10 cellular contexts compared by ENCODE assay signal in genomic region chr18:79624356-79624961, GRCh38. TPM values are rescaled to one million over a fixed set of nuclear protein-coding genes. Genes with fewer than 3 reads are reported as not detected.
DNase-seq lines count a peak whose midpoint lies in the region; ATAC-seq, FAIRE-seq and TF ChIP-seq lines count a peak whose summit lies in the region.
"Had no signal": no experiment of that assay in that cellular context is flagged by ENCODE, and none has a peak within 500 bp of the region (broad histone marks: within the 10 kb centered on the region; RNA-seq: fewer than 3 reads in every experiment).

No MANE protein-coding gene starts in this region.

- no peak for FAIRE-seq in HepG2 (lab: Jason Lieb, UNC)

- H3K9me3 ChIP-seq in HepG2 (ENCODE audit: low read length): no peaks in the 10 kb centered on the region

- peaks cover 8 to 69% of the 10 kb centered on the region in 2 experiments for H3K27me3 ChIP-seq in HepG2 (ENCODE audit: control insufficient read depth in 1 of 2, insufficient read depth in 2 of 2, low read length in 2 of 2)

- no peaks in the 10 kb centered on the region for H3K79me2 ChIP-seq in HepG2 (ENCODE audit: insufficient read depth, low read length)

- CTCF ChIA-PET in HepG2 (lab: Yijun Ruan, JAX; ENCODE audit: low intra/inter-chr PET ratio, low total read pairs): no interaction called here

- no peaks in the 10 kb centered on the region for H3K4me1 ChIP-seq in HepG2 (ENCODE audit: insufficient read depth, low read length)

- no peak overlapping the region for H3K27ac ChIP-seq in HepG2 (ENCODE audit: extremely low read length, insufficient read depth, low read length)

- in situ Hi-C loops in HepG2 (cut with HindIII; ENCODE audit: extremely low pct_ligation_motif_present, low pct_unique_long_range_greater_than_20kb): no loop called here

- H3K4me2 ChIP-seq in HepG2 (ENCODE audit: low read depth, low read length): no peak overlapping the region

- H3K9ac ChIP-seq in HepG2 (ENCODE audit: insufficient read depth, low read depth, low read length): no peak overlapping the region

- no peak overlapping the region for H2AFZ ChIP-seq in HepG2 (ENCODE audit: low read length)

- H4K20me1 ChIP-seq in HepG2 (ENCODE audit: insufficient read depth, low read length): no peaks in the 10 kb centered on the region

- TF ChIP-seq CTCF in HepG2 (CRISPR knock-in tag; IDR thresholded peaks at IDR 0.05): no peak

- TF ChIP-seq EP300 in Ishikawa (IDR thresholded peaks at IDR 0.05; ENCODE audit: borderline replicate concordance) (no peak), HepG2 (IDR thresholded peaks at IDR 0.05; ENCODE audit: low read depth in 2 of 2, low read length in 2 of 2) (no peak), HepG2 (CRISPR knock-in tag; IDR thresholded peaks at IDR 0.05; ENCODE audit: borderline replicate concordance) (no peak)

- peak; percentile 71 for DNase-seq in mesenteric fat pad (ENCODE audit: low spot score)
- no peak for DNase-seq in HepG2 (ENCODE audit: low spot score)
- no peak for DNase-seq in hepatic stellate cell (ENCODE audit: low spot score)
- DNase-seq in OCI-M2 (lab: John Stamatoyannopoulos, UW; ENCODE audit: unreplicated experiment): no peak
- DNase-seq in germinal center (ENCODE audit: low spot score): no peak
- DNase-seq: NCI-H524, T-helper 17 cell had no signal

- intact Hi-C loops in HepG2 (cut with micrococcal nuclease; ENCODE audit: unreplicated experiment): no loop called here

- TF ChIP-seq RAD21 in Ishikawa (IDR thresholded peaks at IDR 0.05; ENCODE audit: low read depth) (no peak), HepG2 (CRISPR knock-in tag; IDR thresholded peaks at IDR 0.05) (no peak)

- no peak for TF ChIP-seq POLR2A in HepG2 (IDR thresholded peaks at IDR 0.05; ENCODE audit: insufficient read depth in 1 of 2, low read depth in 2 of 2, low read length in 2 of 2)

- ATAC-seq in GM18519 (IDR thresholded peaks at IDR 0.05; ENCODE audit: low FRiP score, unreplicated experiment) (peak; percentile 12), GM21526 (IDR thresholded peaks at IDR 0.05; ENCODE audit: low FRiP score, unreplicated experiment) (peak; percentile 24), HepG2 (no peak)

- POLR2A ChIA-PET in HepG2 (lab: Yijun Ruan, JAX): no interaction called here

- BruUV-seq in HepG2 (replicated peaks; lab: Mats Ljungman, UMichigan): no TSS peak

- WGBS in HepG2 (ENCODE audit: low lambda C conversion rate): 54% methylated on average over 5 of the region's 5 CpGs

- no peaks in the 10 kb centered on the region for H3K36me3 ChIP-seq in HepG2 (replicated peaks in 1 of 2; ENCODE audit: control insufficient read depth in 1 of 2, insufficient read depth in 2 of 2, low read length in 2 of 2)

- H3K4me3 ChIP-seq in HepG2 (replicated peaks in 1 of 3; ENCODE audit: insufficient read depth in 1 of 3, low read depth in 2 of 3, low read length in 3 of 3): no peak overlapping the region

TF ChIP-seq in Ishikawa, 13 proteins besides CTCF, POLR2A, EP300 and RAD21:
- 0 out of 2 replicates have a peak, but pooled peaks have one; percentile 31 for TF ChIP-seq USF1 (IDR thresholded peaks at IDR 0.05)
- no peak for TF ChIP-seq TCF12 (IDR thresholded peaks at IDR 0.05; ENCODE audit: low read depth)

TF ChIP-seq in HepG2, 621 proteins besides CTCF, POLR2A, EP300 and RAD21:
- TF ChIP-seq ZNF570 (CRISPR knock-in tag; IDR thresholded peaks at IDR 0.05; ENCODE audit: borderline replicate concordance) (no peak), ARNT (IDR thresholded peaks at IDR 0.05) (no peak), ATF6 (CRISPR knock-in tag; conservative IDR thresholded peaks at IDR 0.05) (no peak), IRF2 (CRISPR knock-in tag; IDR thresholded peaks at IDR 0.05) (no peak)
- TF ChIP-seq, protein P1, sequence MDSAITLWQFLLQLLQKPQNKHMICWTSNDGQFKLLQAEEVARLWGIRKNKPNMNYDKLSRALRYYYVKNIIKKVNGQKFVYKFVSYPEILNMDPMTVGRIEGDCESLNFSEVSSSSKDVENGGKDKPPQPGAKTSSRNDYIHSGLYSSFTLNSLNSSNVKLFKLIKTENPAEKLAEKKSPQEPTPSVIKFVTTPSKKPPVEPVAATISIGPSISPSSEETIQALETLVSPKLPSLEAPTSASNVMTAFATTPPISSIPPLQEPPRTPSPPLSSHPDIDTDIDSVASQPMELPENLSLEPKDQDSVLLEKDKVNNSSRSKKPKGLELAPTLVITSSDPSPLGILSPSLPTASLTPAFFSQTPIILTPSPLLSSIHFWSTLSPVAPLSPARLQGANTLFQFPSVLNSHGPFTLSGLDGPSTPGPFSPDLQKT (CRISPR knock-in tag; IDR thresholded peaks at IDR 0.05; ENCODE audit: borderline replicate concordance): no peak

RNA-seq across cellular contexts. Expression of gene CTDP1, which starts 55.1 kb away (rescaled TPM):
- total RNA-seq in mesenteric fat pad: 20.8 TPM
- 9.9 and 11.0 TPM in 2 replicates for total RNA-seq in HepG2 (2016; rRNA removed; fragmentation: Illumina TruSeq; extraction: Trizol)
- 3.1 and 4.7 TPM in 2 replicates for total RNA-seq in HepG2 (2016; cell fraction: cytosol; rRNA removed; fragmentation: Illumina TruSeq; extraction: Trizol; ENCODE audit: low read depth)
- 9.0 and 10.9 TPM in 2 replicates for total RNA-seq in HepG2 (2016; cell fraction: insoluble cytoplasmic fraction; rRNA removed; fragmentation: Illumina TruSeq; extraction: Trizol)
- 4.2 and 4.6 TPM in 2 replicates for total RNA-seq in HepG2 (2016; cell fraction: membrane; rRNA removed; fragmentation: Illumina TruSeq; extraction: Trizol)
- total RNA-seq in HepG2 (2016; cell fraction: nucleus; rRNA removed; fragmentation: Illumina TruSeq; extraction: Trizol): 8.1 and 9.4 TPM in 2 replicates
- polyA plus RNA-seq in HepG2 (2011; rRNA removed): 6.9 and 8.0 TPM in 2 replicates
- 4.9 and 6.4 TPM in 2 replicates for polyA plus RNA-seq in HepG2 (2011; cell fraction: cytosol; rRNA removed)
- polyA plus RNA-seq in HepG2 (2011; cell fraction: nucleus; rRNA removed): 14.1 and 18.1 TPM in 2 replicates
- 5.4 and 8.7 TPM in 2 replicates for polyA plus RNA-seq in HepG2 (2012)
- 0.57 and 0.62 TPM in 2 replicates for polyA plus RNA-seq in HepG2 (2016; cell fraction: cytosol; fragmentation: Illumina TruSeq; extraction: Trizol; ENCODE audit: low read depth)
- 9.2 and 9.6 TPM in 2 replicates for polyA plus RNA-seq in HepG2 (2016; cell fraction: insoluble cytoplasmic fraction; fragmentation: Illumina TruSeq; extraction: Trizol; ENCODE audit: low read depth)
- 1.5 and 1.8 TPM in 2 replicates for polyA plus RNA-seq in HepG2 (2016; cell fraction: membrane; fragmentation: Illumina TruSeq; extraction: Trizol; ENCODE audit: low read depth)
- polyA plus RNA-seq in HepG2 (2016; cell fraction: nucleus; fragmentation: Illumina TruSeq; extraction: Trizol; ENCODE audit: insufficient read depth, low read depth): 12.6 and 13.4 TPM in 2 replicates
- 12.3 and 14.8 TPM in 2 replicates for polyA minus RNA-seq in HepG2 (2011; rRNA and poly(A)+ RNA removed; ENCODE audit: low replicate concordance)
- polyA minus RNA-seq in HepG2 (2011; cell fraction: cytosol; rRNA and poly(A)+ RNA removed): 5.7 and 6.2 TPM in 2 replicates
- 11.6 and 14.5 TPM in 2 replicates for polyA minus RNA-seq in HepG2 (2011; cell fraction: nucleus; rRNA and poly(A)+ RNA removed)
